Comparison of ENCODE assay signal across 1 cellular context in the genomic region with DNA sequence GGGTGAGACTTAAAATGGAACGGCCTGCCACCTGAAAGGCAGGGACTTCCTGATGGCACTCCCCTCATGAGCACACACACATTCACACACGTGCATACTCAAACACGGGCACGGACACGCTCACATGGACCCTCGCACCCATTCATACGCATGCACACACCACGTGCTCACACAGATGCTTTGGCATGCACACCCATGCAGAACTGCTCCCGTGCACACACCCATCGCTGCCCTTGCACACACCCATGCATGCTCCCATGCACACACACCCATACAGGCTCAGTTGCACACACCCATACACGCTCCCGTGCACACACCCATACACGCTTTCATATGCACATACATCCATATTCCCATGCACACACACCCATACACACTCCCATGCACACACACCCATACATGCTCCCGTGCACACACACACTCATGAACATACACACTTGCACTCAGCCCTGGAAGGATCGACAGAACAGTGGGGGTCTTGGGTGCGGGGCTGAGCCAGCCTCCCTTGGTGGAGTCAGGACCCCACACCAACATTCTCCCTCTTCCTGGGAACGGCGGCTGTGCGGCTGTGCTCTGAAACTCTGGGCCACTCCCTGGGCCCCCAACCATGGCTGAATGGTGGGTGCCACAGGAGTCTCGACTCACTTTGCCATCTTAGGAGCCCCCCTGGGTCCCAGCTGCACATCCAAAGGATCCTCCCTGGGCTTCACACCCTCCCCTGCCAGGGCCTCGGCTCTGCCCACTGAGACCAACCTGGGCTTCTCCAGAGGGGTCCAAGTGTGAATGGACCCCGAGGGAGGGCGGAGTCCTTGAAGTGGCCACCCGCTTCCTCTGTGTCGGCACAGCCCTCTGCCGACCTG.
TF ChIP-seq lines count a peak whose summit lies in the region.

No MANE protein-coding gene starts in this region.

TF ChIP-seq in SK-N-SH treated with all-trans-retinoic acid at 6 μM for 48 hours, 23 proteins besides CTCF, POLR2A, EP300 and RAD21 (continued from another document):
- TF ChIP-seq, protein P1, sequence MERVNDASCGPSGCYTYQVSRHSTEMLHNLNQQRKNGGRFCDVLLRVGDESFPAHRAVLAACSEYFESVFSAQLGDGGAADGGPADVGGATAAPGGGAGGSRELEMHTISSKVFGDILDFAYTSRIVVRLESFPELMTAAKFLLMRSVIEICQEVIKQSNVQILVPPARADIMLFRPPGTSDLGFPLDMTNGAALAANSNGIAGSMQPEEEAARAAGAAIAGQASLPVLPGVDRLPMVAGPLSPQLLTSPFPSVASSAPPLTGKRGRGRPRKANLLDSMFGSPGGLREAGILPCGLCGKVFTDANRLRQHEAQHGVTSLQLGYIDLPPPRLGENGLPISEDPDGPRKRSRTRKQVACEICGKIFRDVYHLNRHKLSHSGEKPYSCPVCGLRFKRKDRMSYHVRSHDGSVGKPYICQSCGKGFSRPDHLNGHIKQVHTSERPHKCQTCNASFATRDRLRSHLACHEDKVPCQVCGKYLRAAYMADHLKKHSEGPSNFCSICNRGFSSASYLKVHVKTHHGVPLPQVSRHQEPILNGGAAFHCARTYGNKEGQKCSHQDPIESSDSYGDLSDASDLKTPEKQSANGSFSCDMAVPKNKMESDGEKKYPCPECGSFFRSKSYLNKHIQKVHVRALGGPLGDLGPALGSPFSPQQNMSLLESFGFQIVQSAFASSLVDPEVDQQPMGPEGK (CRISPR knock-in tag; IDR thresholded peaks at IDR 0.05; ENCODE audit: borderline replicate concordance) = no peak
- TF ChIP-seq, protein P2, sequence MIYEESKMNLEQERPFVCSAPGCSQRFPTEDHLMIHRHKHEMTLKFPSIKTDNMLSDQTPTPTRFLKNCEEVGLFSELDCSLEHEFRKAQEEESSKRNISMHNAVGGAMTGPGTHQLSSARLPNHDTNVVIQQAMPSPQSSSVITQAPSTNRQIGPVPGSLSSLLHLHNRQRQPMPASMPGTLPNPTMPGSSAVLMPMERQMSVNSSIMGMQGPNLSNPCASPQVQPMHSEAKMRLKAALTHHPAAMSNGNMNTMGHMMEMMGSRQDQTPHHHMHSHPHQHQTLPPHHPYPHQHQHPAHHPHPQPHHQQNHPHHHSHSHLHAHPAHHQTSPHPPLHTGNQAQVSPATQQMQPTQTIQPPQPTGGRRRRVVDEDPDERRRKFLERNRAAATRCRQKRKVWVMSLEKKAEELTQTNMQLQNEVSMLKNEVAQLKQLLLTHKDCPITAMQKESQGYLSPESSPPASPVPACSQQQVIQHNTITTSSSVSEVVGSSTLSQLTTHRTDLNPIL (CRISPR knock-in tag; IDR thresholded peaks at IDR 0.05; ENCODE audit: low read depth) = no peak
- TF ChIP-seq, protein P3, sequence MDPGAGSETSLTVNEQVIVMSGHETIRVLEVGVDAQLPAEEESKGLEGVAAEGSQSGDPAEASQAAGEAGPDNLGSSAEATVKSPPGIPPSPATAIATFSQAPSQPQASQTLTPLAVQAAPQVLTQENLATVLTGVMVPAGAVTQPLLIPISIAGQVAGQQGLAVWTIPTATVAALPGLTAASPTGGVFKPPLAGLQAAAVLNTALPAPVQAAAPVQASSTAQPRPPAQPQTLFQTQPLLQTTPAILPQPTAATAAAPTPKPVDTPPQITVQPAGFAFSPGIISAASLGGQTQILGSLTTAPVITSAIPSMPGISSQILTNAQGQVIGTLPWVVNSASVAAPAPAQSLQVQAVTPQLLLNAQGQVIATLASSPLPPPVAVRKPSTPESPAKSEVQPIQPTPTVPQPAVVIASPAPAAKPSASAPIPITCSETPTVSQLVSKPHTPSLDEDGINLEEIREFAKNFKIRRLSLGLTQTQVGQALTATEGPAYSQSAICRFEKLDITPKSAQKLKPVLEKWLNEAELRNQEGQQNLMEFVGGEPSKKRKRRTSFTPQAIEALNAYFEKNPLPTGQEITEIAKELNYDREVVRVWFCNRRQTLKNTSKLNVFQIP (CRISPR knock-in tag; IDR thresholded peaks at IDR 0.05; ENCODE audit: borderline replicate concordance, low read depth) = no peak
- no peak for TF ChIP-seq PPARA (CRISPR knock-in tag; IDR thresholded peaks at IDR 0.05; ENCODE audit: borderline replicate concordance)
- no peak for TF ChIP-seq ISL1 (CRISPR knock-in tag; IDR thresholded peaks at IDR 0.05)
- TF ChIP-seq GLIS3 (CRISPR knock-in tag; IDR thresholded peaks at IDR 0.05) = no peak
- no peak for TF ChIP-seq ARNTL (CRISPR knock-in tag; IDR thresholded peaks at IDR 0.05; ENCODE audit: borderline replicate concordance, low read depth)
- TF ChIP-seq TCF4 (CRISPR knock-in tag; IDR thresholded peaks at IDR 0.05; ENCODE audit: borderline replicate concordance) = no peak
- TF ChIP-seq ZFP30 (CRISPR knock-in tag; IDR thresholded peaks at IDR 0.05) = no peak
- TF ChIP-seq ZC3H10 (CRISPR knock-in tag; IDR thresholded peaks at IDR 0.05) = no peak
- no peak for TF ChIP-seq ZNF8 (CRISPR knock-in tag; IDR thresholded peaks at IDR 0.05)
